ENCODE assay signal across 1 cellular context in the genomic region with DNA sequence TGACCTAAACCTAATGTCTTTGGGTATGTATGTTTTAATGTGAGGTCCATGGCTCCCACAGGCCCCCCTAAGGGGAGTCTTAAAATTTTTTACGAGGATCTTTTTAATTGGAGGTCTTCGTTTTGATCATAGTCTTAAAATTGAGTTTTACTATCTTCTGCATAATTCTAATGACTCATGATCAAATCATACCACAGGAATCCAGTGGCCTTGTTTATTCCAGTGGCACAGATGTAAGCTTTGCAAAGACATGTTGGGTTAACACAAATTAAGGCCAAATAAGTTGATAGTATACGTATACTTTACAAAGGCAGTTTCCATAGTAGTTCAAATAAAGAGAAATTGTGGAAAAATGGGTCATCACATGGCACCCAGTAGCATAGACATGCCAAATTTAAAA.
TF ChIP-seq lines count a peak whose summit lies in the region.

No MANE protein-coding gene starts in this region.

TF ChIP-seq in HepG2, 621 proteins besides CTCF, POLR2A, EP300 and RAD21 (continued from another document):
- TF ChIP-seq, protein P1, sequence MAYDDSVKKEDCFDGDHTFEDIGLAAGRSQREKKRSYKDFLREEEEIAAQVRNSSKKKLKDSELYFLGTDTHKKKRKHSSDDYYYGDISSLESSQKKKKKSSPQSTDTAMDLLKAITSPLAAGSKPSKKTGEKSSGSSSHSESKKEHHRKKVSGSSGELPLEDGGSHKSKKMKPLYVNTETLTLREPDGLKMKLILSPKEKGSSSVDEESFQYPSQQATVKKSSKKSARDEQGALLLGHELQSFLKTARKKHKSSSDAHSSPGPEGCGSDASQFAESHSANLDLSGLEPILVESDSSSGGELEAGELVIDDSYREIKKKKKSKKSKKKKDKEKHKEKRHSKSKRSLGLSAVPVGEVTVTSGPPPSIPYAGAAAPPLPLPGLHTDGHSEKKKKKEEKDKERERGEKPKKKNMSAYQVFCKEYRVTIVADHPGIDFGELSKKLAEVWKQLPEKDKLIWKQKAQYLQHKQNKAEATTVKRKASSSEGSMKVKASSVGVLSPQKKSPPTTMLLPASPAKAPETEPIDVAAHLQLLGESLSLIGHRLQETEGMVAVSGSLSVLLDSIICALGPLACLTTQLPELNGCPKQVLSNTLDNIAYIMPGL (CRISPR knock-in tag; IDR thresholded peaks at IDR 0.05; ENCODE audit: borderline replicate concordance in 1 of 2, low read depth in 1 of 2), result no peak
- no peak for TF ChIP-seq REL (CRISPR knock-in tag; conservative IDR thresholded peaks at IDR 0.05)
- TF ChIP-seq ZNF343 (CRISPR knock-in tag; IDR thresholded peaks at IDR 0.05), result no peak
